ENCODE assay signal across 6 cellular contexts in the genomic region with DNA sequence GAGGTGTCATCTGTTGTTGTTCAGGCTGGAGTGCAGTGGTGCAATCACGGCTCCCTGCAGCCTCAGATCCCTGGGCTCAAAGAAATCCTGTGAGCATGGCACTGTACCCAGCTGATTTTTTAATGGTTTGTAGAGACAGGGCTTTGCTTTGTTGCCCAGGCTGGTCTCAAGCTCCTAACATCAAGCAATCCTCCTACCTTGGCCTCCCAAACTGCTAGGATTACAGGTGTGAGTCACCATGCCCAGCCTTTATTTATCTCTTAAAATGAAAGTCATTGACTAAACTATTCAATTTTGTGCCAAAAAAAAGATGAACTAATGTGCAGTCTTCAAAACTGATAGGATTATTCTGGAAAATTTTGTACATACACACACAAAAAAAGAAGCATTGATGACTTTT. TPM values are rescaled to one million over a fixed set of nuclear protein-coding genes. Genes with fewer than 3 reads are reported as not detected.
"Had no signal": no experiment of that assay in that cellular context is flagged by ENCODE, and none has a peak within 500 bp of the region (broad histone marks: within the 10 kb centered on the region; RNA-seq: fewer than 3 reads in every experiment).

No MANE protein-coding gene starts in this region.

- H3K27ac Mint-ChIP-seq: GM23338, H9 had no signal

- ATAC-seq: GM23338, K562 had no signal

- DNase-seq: H9, HCEC 1CT, IMR-90 had no signal

- H3K4me2 ChIP-seq: GM23338 had no signal

- H3K4me3 ChIP-seq: GM23338, K562 had no signal

- H3K4me3 Mint-ChIP-seq: GM23338, H9 had no signal

- H2AFZ ChIP-seq: GM23338 had no signal

RNA-seq across cellular contexts. Expression of gene UNC93A, which starts 38.8 kb away (rescaled TPM):
- total RNA-seq: H1, IMR-90, K562 had no signal
- polyA plus RNA-seq: IMR-90, K562 had no signal
